Comparison of ENCODE assay signal across 29 cellular contexts in the genomic region with DNA sequence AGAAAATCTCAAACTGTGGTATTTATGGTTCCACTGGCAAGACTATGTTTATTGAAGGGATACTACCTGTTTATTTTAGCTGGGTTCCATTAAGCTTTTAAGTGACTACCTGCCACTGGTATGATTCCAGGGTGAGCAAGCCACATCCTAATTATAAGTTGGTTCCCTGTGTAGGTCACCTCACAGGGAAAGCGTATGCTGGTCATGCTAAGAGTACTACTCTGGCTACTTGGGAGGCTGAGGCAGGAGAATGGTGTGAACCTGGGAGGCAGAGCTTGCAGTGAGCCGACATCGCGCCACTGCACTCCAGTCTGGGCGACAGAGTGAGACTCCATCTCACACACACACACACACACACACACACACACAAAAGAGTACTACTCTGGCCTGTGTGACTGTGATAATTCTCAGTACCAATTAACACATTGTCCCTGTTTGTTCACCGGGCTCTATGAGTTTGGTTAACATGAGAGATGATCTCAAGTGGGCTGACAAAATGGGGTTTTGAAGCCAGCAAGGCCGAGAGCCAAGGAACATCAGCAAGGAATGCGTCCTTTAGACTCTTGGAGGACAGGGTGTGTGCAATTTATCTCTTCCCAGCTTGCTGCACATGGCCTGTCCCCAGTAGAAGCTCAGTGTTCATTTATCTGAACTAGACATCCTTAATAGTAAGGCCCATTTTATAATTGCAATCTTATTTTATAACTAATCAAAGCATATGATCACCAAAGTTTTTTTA.
"Had no signal": no experiment of that assay in that cellular context is flagged by ENCODE, and none has a peak within 500 bp of the region (broad histone marks: within the 10 kb centered on the region; RNA-seq: fewer than 3 reads in every experiment).

No MANE protein-coding gene starts in this region.

- H3K4me3 ChIP-seq: body of pancreas, colonic mucosa, heart left ventricle, lung, mucosa of descending colon, right lobe of liver, skin epidermis, stomach, thyroid gland, upper lobe of left lung had no signal

- H3K27ac Mint-ChIP-seq: activated naive CD8-positive, alpha-beta T cell; immature natural killer cell; natural killer cell treated with Interleukin-12 subunit alpha and Interleukin-12 subunit beta and Interleukin-15 and Interleukin-18, amount 100 ng/mL, for 72 hours; stimulated activated effector memory CD8-positive, alpha-beta T cell treated with anti-CD3 and anti-CD28 coated beads, Interleukin-12 subunit alpha, Interleukin-12 subunit beta, amount 100 ng/mL, for 72 hours had no signal

- H3K4me1 ChIP-seq: colonic mucosa, heart left ventricle, right lobe of liver, stomach, upper lobe of left lung had no signal

- H3K27me3 ChIP-seq: body of pancreas, colonic mucosa, heart left ventricle, right lobe of liver, stomach, thyroid gland, upper lobe of left lung had no signal

- H3K9me3 ChIP-seq: body of pancreas, colonic mucosa, heart left ventricle, mucosa of descending colon, right lobe of liver, stomach, thyroid gland, upper lobe of left lung had no signal

- FAIRE-seq: kidney, TTC549 had no signal

- H3K4me3 Mint-ChIP-seq: activated naive CD8-positive, alpha-beta T cell; immature natural killer cell; natural killer cell treated with Interleukin-12 subunit alpha and Interleukin-12 subunit beta and Interleukin-15 and Interleukin-18, amount 100 ng/mL, for 72 hours; stimulated activated effector memory CD8-positive, alpha-beta T cell treated with anti-CD3 and anti-CD28 coated beads, Interleukin-12 subunit alpha, Interleukin-12 subunit beta, amount 100 ng/mL, for 72 hours had no signal

- DNase-seq: activated CD4-positive, alpha-beta T cell treated with anti-CD3 and anti-CD28 coated beads for 4 hours; activated CD4-positive, alpha-beta T cell treated with anti-CD3 and anti-CD28 coated beads, Interleukin-2, amount 50 U/mL, for 4 hours; activated CD8-positive, alpha-beta memory T cell treated with anti-CD3 and anti-CD28 coated beads for 24 hours; activated effector memory CD4-positive, alpha-beta T cell treated with Interleukin-2 at 50 U/mL for 16 hours; activated naive CD4-positive, alpha-beta T cell treated with Interleukin-2 at 50 U/mL for 16 hours; anterior cingulate cortex; body of pancreas; cerebellar nuclear complex; colonic mucosa; effector CD8-positive, alpha-beta T cell; foreskin fibroblast; heart left ventricle; hypothalamus; immature natural killer cell; kidney; mucosa of descending colon; stimulated activated CD4-positive, alpha-beta T cell treated with anti-CD3 and anti-CD28 coated beads, Interleukin-4, amount 100 ng/mL, for 24 hours; stomach; T-helper 9 cell; thyroid gland; upper lobe of left lung had no signal

- H3K27ac ChIP-seq: body of pancreas, colonic mucosa, heart left ventricle, right lobe of liver, skin epidermis, stomach, thyroid gland, upper lobe of left lung, VCaP had no signal

- H3K36me3 ChIP-seq: colonic mucosa, heart left ventricle, right lobe of liver, stomach, thyroid gland, upper lobe of left lung had no signal

- ATAC-seq: body of pancreas; mucosa of descending colon; natural killer cell treated with Interleukin-12 subunit alpha and Interleukin-12 subunit beta and Interleukin-15 and Interleukin-18, amount 100 ng/mL, for 72 hours; right lobe of liver; stimulated activated effector memory CD8-positive, alpha-beta T cell treated with anti-CD3 and anti-CD28 coated beads, Interleukin-12 subunit alpha, Interleukin-12 subunit beta, amount 100 ng/mL, for 72 hours had no signal

- H3K36me3 Mint-ChIP-seq: activated naive CD8-positive, alpha-beta T cell; immature natural killer cell; natural killer cell treated with Interleukin-12 subunit alpha and Interleukin-12 subunit beta and Interleukin-15 and Interleukin-18, amount 100 ng/mL, for 72 hours; stimulated activated effector memory CD8-positive, alpha-beta T cell treated with anti-CD3 and anti-CD28 coated beads, Interleukin-12 subunit alpha, Interleukin-12 subunit beta, amount 100 ng/mL, for 72 hours had no signal

- H3K27me3 Mint-ChIP-seq: activated naive CD8-positive, alpha-beta T cell; natural killer cell treated with Interleukin-12 subunit alpha and Interleukin-12 subunit beta and Interleukin-15 and Interleukin-18, amount 100 ng/mL, for 72 hours had no signal

- H3K9me3 Mint-ChIP-seq: immature natural killer cell; natural killer cell treated with Interleukin-12 subunit alpha and Interleukin-12 subunit beta and Interleukin-15 and Interleukin-18, amount 100 ng/mL, for 72 hours; stimulated activated effector memory CD8-positive, alpha-beta T cell treated with anti-CD3 and anti-CD28 coated beads, Interleukin-12 subunit alpha, Interleukin-12 subunit beta, amount 100 ng/mL, for 72 hours had no signal

- H3K4me1 Mint-ChIP-seq: immature natural killer cell; stimulated activated effector memory CD8-positive, alpha-beta T cell treated with anti-CD3 and anti-CD28 coated beads, Interleukin-12 subunit alpha, Interleukin-12 subunit beta, amount 100 ng/mL, for 72 hours had no signal
